Comparison of ENCODE assay signal across 9 cellular contexts in genomic region chr3:13346481-13347389, GRCh38.
DNase-seq lines count a peak whose midpoint lies in the region; ATAC-seq and TF ChIP-seq lines count a peak whose summit lies in the region.
"Had no signal": no experiment of that assay in that cellular context is flagged by ENCODE, and none has a peak within 500 bp of the region (broad histone marks: within the 10 kb centered on the region; RNA-seq: fewer than 3 reads in every experiment).

No MANE protein-coding gene starts in this region.

- H3K4me3 Mint-ChIP-seq in CD4-positive, CD25-positive, alpha-beta regulatory T cell, result peak overlapping the region; percentile 29 to 73 (median 62)

- no peaks in the 10 kb centered on the region for H3K27me3 Mint-ChIP-seq in CD4-positive, CD25-positive, alpha-beta regulatory T cell

- no peak overlapping the region for H4K5ac ChIP-seq in mesendoderm (ENCODE audit: low read length)

- WGBS in mesendoderm (ENCODE audit: extremely low coverage, insufficient coverage, low lambda C conversion rate), result no CpG with 5 or more reads among the region's 23 CpGs

- H3K27ac ChIP-seq in CD4-positive, CD25-positive, alpha-beta regulatory T cell (ENCODE audit: insufficient read depth, low read length, poor library complexity, severe bottlenecking), result peak overlapping the region; percentile 72
- peak overlapping the region in 1 of 4 donors; percentile 1 for H3K27ac ChIP-seq in Peyer's patch
- H3K27ac ChIP-seq in mesendoderm (ENCODE audit: low read depth, low read length), result peak overlapping the region; percentile 66
- H3K27ac ChIP-seq: upper lobe of left lung had no signal

- H2AK5ac ChIP-seq in mesendoderm (ENCODE audit: low read length), result no peak overlapping the region

- H3K23ac ChIP-seq in mesendoderm (ENCODE audit: low read length), result no peak overlapping the region

- H3K9me3 ChIP-seq in CD4-positive, CD25-positive, alpha-beta regulatory T cell (ENCODE audit: control insufficient read depth in 2 of 2, low read length in 2 of 2), result no peaks in the 10 kb centered on the region
- H3K9me3 ChIP-seq in Peyer's patch, result no peaks in the 10 kb centered on the region
- H3K9me3 ChIP-seq: upper lobe of left lung had no signal

- H4K8ac ChIP-seq in mesendoderm (ENCODE audit: low read depth, low read length), result no peak overlapping the region

- H3K4me3 ChIP-seq in CD4-positive, CD25-positive, alpha-beta regulatory T cell (ENCODE audit: low read depth, low read length), result peak overlapping the region; percentile 11
- H3K4me3 ChIP-seq in Peyer's patch (no peak overlapping the region), mesendoderm (ENCODE audit: low read length) (no peak overlapping the region)
- H3K4me3 ChIP-seq: upper lobe of left lung had no signal

- H3K4me2 ChIP-seq in mesendoderm (ENCODE audit: low read length), result no peak overlapping the region

- H2BK5ac ChIP-seq in mesendoderm (ENCODE audit: low read length), result no peak overlapping the region

- peaks cover 51% of the 10 kb centered on the region for H3K36me3 ChIP-seq in CD4-positive, CD25-positive, alpha-beta regulatory T cell (ENCODE audit: control insufficient read depth, insufficient read depth, low read length)
- H3K36me3 ChIP-seq in Peyer's patch (peaks cover 0 to 16% (median 0%) of the 10 kb centered on the region in 3 donors), mesendoderm (ENCODE audit: control insufficient read depth, insufficient read depth, low read length) (no peaks in the 10 kb centered on the region)

- no peak overlapping the region for H3K4ac ChIP-seq in mesendoderm (ENCODE audit: low read depth, low read length)

- H3K9ac ChIP-seq in mesendoderm (ENCODE audit: low read length), result no peak overlapping the region

- TF ChIP-seq CTCF in Peyer's patch (IDR thresholded peaks at IDR 0.05), result no peak

- H2BK120ac ChIP-seq in mesendoderm (ENCODE audit: low read depth, low read length), result no peak overlapping the region

- peaks cover 41% of the 10 kb centered on the region for H3K36me3 Mint-ChIP-seq in CD4-positive, CD25-positive, alpha-beta regulatory T cell

- H3K79me2 ChIP-seq in mesendoderm (ENCODE audit: control insufficient read depth, insufficient read depth, low read length), result no peaks in the 10 kb centered on the region

- DNase-seq in CD4-positive, CD25-positive, alpha-beta regulatory T cell, result peak; percentile 60 to 90 (median 82)
- peak in 2 of 3 donors; percentile 67 for DNase-seq in Peyer's patch
- peak; percentile 65 for DNase-seq in activated gamma-delta T cell treated with anti-CD3 and anti-CD28 coated beads, Interleukin-2, amount 50 U/mL, for 16 hours (ENCODE audit: low read depth)
- DNase-seq in mesendoderm, result peak; percentile 91
- peak; percentile 44 for DNase-seq in stimulated activated CD8-positive, alpha-beta memory T cell treated with anti-CD3 and anti-CD28 coated beads, Interleukin-7, amount 100 ng/mL, for 24 hours (ENCODE audit: low read depth)
- no peak for DNase-seq in NCI-H524 treated with DMSO at 0.1 percent for 48 hours (lab: John Stamatoyannopoulos, UW)

- peak overlapping the region; percentile 62 for H3K56ac ChIP-seq in mesendoderm (ENCODE audit: low read length)

- no peak overlapping the region for H2BK15ac ChIP-seq in mesendoderm (replicated peaks; ENCODE audit: low read depth)

- H3K4me1 Mint-ChIP-seq in CD4-positive, CD25-positive, alpha-beta regulatory T cell, result peaks cover 15 to 62% (median 34%) of the 10 kb centered on the region in 4 donors

- peak; percentile 88 to 89 for ATAC-seq in CD4-positive, CD25-positive, alpha-beta regulatory T cell (ENCODE audit: low read depth in 2 of 2)
- ATAC-seq in GM18909 (IDR thresholded peaks at IDR 0.05; ENCODE audit: poor library complexity, unreplicated experiment), result no peak
- no peak for ATAC-seq in HG03097 (IDR thresholded peaks at IDR 0.05; ENCODE audit: low FRiP score, unreplicated experiment)

- no peaks in the 10 kb centered on the region for H3K9me3 Mint-ChIP-seq in CD4-positive, CD25-positive, alpha-beta regulatory T cell

- peaks cover 43% of the 10 kb centered on the region for H3K4me1 ChIP-seq in CD4-positive, CD25-positive, alpha-beta regulatory T cell (ENCODE audit: control insufficient read depth, insufficient read depth, low read length, poor library complexity, severe bottlenecking)
- no peaks in the 10 kb centered on the region for H3K4me1 ChIP-seq in Peyer's patch
- H3K4me1 ChIP-seq in mesendoderm (ENCODE audit: control insufficient read depth, low read depth, low read length), result peaks cover 4% of the 10 kb centered on the region
- H3K4me1 ChIP-seq: upper lobe of left lung had no signal

- no peak for TF ChIP-seq POLR2A in Peyer's patch (IDR thresholded peaks at IDR 0.05)

- H3K79me1 ChIP-seq in mesendoderm (ENCODE audit: low read length), result no peaks in the 10 kb centered on the region

- H3K18ac ChIP-seq in mesendoderm (ENCODE audit: low read length), result no peak overlapping the region

- no peaks in the 10 kb centered on the region for H3K27me3 ChIP-seq in CD4-positive, CD25-positive, alpha-beta regulatory T cell (ENCODE audit: control insufficient read depth, insufficient read depth, low read length)
- H3K27me3 ChIP-seq in Peyer's patch, result no peaks in the 10 kb centered on the region
- no peaks in the 10 kb centered on the region for H3K27me3 ChIP-seq in mesendoderm (ENCODE audit: insufficient read depth, low read length, poor library complexity)
- H3K27me3 ChIP-seq: upper lobe of left lung had no signal

- H3K27ac Mint-ChIP-seq in CD4-positive, CD25-positive, alpha-beta regulatory T cell, result peak overlapping the region; percentile 89 to 97 (median 94)

Comparison
In these comparisons a context has a peak if more than half of its experiments do, and no peak if none do; other contexts are left out.
1. ATAC-seq: peak in CD4-positive, CD25-positive, alpha-beta regulatory T cell (2 of 2); none in GM18909 (single experiment) and HG03097 (single experiment).